1 cellular context compared by ENCODE assay signal in the genomic region with DNA sequence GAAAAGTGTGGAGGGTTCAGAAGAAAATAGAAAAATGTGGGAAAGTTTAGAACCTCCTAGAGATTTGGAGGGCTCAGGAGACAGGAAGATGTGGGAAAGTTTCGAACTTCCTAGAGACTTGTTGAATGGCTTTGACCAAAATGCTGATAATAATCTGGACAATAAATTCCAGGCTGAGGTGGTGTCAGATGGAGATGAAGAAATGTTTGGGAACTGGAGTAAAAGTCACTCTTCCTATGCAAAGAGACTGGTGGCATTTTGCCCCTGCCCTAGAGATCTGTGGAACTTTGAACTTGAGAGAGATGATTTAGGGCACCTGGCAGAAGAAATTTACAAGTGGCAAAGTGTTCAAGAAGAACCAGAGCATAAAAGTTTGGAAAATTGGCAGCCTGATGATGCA.
TF ChIP-seq lines count a peak whose summit lies in the region.

No MANE protein-coding gene starts in this region.

TF ChIP-seq in liver, 16 proteins besides CTCF, POLR2A, EP300 and RAD21 (continued from another document):
- TF ChIP-seq YY1 (IDR thresholded peaks at IDR 0.05) (peak; percentile 40), JUND (IDR thresholded peaks at IDR 0.05) (peak in 1 of 2 donors; percentile 58)
- TF ChIP-seq, protein P1, sequence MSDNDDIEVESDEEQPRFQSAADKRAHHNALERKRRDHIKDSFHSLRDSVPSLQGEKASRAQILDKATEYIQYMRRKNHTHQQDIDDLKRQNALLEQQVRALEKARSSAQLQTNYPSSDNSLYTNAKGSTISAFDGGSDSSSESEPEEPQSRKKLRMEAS (IDR thresholded peaks at IDR 0.05) = peak; percentile 39
- TF ChIP-seq, protein P2, sequence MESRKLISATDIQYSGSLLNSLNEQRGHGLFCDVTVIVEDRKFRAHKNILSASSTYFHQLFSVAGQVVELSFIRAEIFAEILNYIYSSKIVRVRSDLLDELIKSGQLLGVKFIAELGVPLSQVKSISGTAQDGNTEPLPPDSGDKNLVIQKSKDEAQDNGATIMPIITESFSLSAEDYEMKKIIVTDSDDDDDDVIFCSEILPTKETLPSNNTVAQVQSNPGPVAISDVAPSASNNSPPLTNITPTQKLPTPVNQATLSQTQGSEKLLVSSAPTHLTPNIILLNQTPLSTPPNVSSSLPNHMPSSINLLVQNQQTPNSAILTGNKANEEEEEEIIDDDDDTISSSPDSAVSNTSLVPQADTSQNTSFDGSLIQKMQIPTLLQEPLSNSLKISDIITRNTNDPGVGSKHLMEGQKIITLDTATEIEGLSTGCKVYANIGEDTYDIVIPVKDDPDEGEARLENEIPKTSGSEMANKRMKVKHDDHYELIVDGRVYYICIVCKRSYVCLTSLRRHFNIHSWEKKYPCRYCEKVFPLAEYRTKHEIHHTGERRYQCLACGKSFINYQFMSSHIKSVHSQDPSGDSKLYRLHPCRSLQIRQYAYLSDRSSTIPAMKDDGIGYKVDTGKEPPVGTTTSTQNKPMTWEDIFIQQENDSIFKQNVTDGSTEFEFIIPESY (IDR thresholded peaks at IDR 0.05) = peak; percentile 35
TF ChIP-seq in liver: peak in this region for 8; not testable (repeated sequence) for 8.
